12 cellular contexts compared by ENCODE assay signal in genomic region chr3:136740351-136740957, GRCh38. TPM values are rescaled to one million over a fixed set of nuclear protein-coding genes. Genes with fewer than 3 reads are reported as not detected.
A peak's percentile ranks its signal among the peaks of the same experiment; 100 is the strongest.
DNase-seq lines count a peak whose midpoint lies in the region; ATAC-seq lines count a peak whose summit lies in the region.
"Had no signal": no experiment of that assay in that cellular context is flagged by ENCODE, and none has a peak within 500 bp of the region (broad histone marks: within the 10 kb centered on the region; RNA-seq: fewer than 3 reads in every experiment).

No MANE protein-coding gene starts in this region.

- H3K4me3 Mint-ChIP-seq in stimulated activated naive CD8-positive, alpha-beta T cell treated with anti-CD3 and anti-CD28 coated beads, Interleukin-15, amount 100 ng/mL, for 72 hours: no peak overlapping the region
- H3K4me3 Mint-ChIP-seq: CD8-positive, alpha-beta memory T cell had no signal

- ATAC-seq in stimulated activated naive CD8-positive, alpha-beta T cell treated with anti-CD3 and anti-CD28 coated beads, Interleukin-15, amount 100 ng/mL, for 72 hours: no peak
- no peak for ATAC-seq in stimulated activated naive CD8-positive, alpha-beta T cell treated with anti-CD3 and anti-CD28 coated beads, Interleukin-15, Interleukin-2, amounts not matched to agents 100 U/mL and 50 U/mL, for 24 hours
- ATAC-seq in esophagus mucosa: peak; percentile 52
- no peak for ATAC-seq in HG03135 (IDR thresholded peaks at IDR 0.05; ENCODE audit: unreplicated experiment)
- no peak for ATAC-seq in HG03097 (IDR thresholded peaks at IDR 0.05; ENCODE audit: low FRiP score, unreplicated experiment)
- ATAC-seq: A549 had no signal

- H3K27ac Mint-ChIP-seq in stimulated activated naive CD8-positive, alpha-beta T cell treated with anti-CD3 and anti-CD28 coated beads, Interleukin-15, amount 100 ng/mL, for 72 hours: peak overlapping the region; percentile 23 to 83

- H3K4me1 ChIP-seq in SJCRH30: peaks cover 14% of the 10 kb centered on the region
- H3K4me1 ChIP-seq: Caco-2 had no signal

- no peaks in the 10 kb centered on the region for H3K27me3 ChIP-seq in SJCRH30

- H3K9me3 Mint-ChIP-seq in stimulated activated naive CD8-positive, alpha-beta T cell treated with anti-CD3 and anti-CD28 coated beads, Interleukin-15, amount 100 ng/mL, for 72 hours: no peaks in the 10 kb centered on the region

- no peaks in the 10 kb centered on the region for H3K36me3 ChIP-seq in SJCRH30

- peaks cover 43% of the 10 kb centered on the region for H3K4me1 Mint-ChIP-seq in stimulated activated naive CD8-positive, alpha-beta T cell treated with anti-CD3 and anti-CD28 coated beads, Interleukin-15, amount 100 ng/mL, for 72 hours

- no peaks in the 10 kb centered on the region; the same call in 1 of the 2 replicates for H3K9me3 ChIP-seq in SJCRH30 (replicated peaks)
- H3K9me3 ChIP-seq: A549, Caco-2 had no signal

- H3K27me3 Mint-ChIP-seq in stimulated activated naive CD8-positive, alpha-beta T cell treated with anti-CD3 and anti-CD28 coated beads, Interleukin-15, amount 100 ng/mL, for 72 hours: no peaks in the 10 kb centered on the region
- H3K27me3 Mint-ChIP-seq: CD8-positive, alpha-beta memory T cell had no signal

- DNase-seq in stimulated activated naive CD8-positive, alpha-beta T cell treated with anti-CD3 and anti-CD28 coated beads, Interleukin-15, amount 100 ng/mL, for 72 hours: no peak
- DNase-seq in stimulated activated naive CD8-positive, alpha-beta T cell treated with anti-CD3 and anti-CD28 coated beads, Interleukin-15, Interleukin-2, amounts not matched to agents 100 U/mL and 50 U/mL, for 24 hours: no peak
- no peak for DNase-seq in SJCRH30
- no peak for DNase-seq in SIG-M5 (lab: John Stamatoyannopoulos, UW)
- DNase-seq: Caco-2; CD8-positive, alpha-beta memory T cell; DND-41; GDM1 had no signal

- H3K4me3 ChIP-seq in SJCRH30: no peak overlapping the region
- H3K4me3 ChIP-seq: A549 had no signal

- peak overlapping the region; percentile 58 for H3K27ac ChIP-seq in SJCRH30

RNA-seq across cellular contexts. Expression of gene STAG1, which starts 11.7 kb away (rescaled TPM):
- 28.8 and 34.3 TPM in 2 replicates for total RNA-seq in SJCRH30 (2014; rRNA removed; shearing (Covaris generic))
- 19.3 TPM for total RNA-seq in esophagus mucosa
